11 cellular contexts compared by ENCODE assay signal in genomic region chr11:119780264-119780953, GRCh38.
"Had no signal": no experiment of that assay in that cellular context is flagged by ENCODE, and none has a peak within 500 bp of the region (broad histone marks: within the 10 kb centered on the region; RNA-seq: fewer than 3 reads in every experiment).

No MANE protein-coding gene starts in this region.

- H3K9me3 ChIP-seq: ovary had no signal

- ATAC-seq: esophagus mucosa; left lung; stimulated activated effector memory CD8-positive, alpha-beta T cell treated with anti-CD3 and anti-CD28 coated beads, Interleukin-12 subunit alpha, Interleukin-12 subunit beta, amount 100 ng/mL, for 72 hours had no signal

- H3K27me3 ChIP-seq: ovary had no signal

- H3K4me3 ChIP-seq: left lung, ovary, tibial nerve had no signal

- H3K27ac ChIP-seq: left lung, ovary had no signal

- H3K4me3 Mint-ChIP-seq: stimulated activated effector memory CD8-positive, alpha-beta T cell treated with anti-CD3 and anti-CD28 coated beads, Interleukin-12 subunit alpha, Interleukin-12 subunit beta, amount 100 ng/mL, for 72 hours; T-helper 1 cell treated with Interleukin-12 subunit alpha and Interleukin-12 subunit beta and Interleukin-4 antibody, amounts not matched to agents 30 μg/mL and 1 μg/mL, for 36 hours had no signal

- DNase-seq: activated CD4-positive, CD25-positive, alpha-beta regulatory T cell; activated naive CD4-positive, alpha-beta T cell treated with anti-CD3 and anti-CD28 coated beads, Interleukin-2, amount 50 U/mL, for 16 hours; activated T-cell treated with anti-CD3 and anti-CD28 coated beads, Interleukin-2, amount 50 U/mL, for 1 hour; cerebellar nuclear complex; small intestine had no signal

- H3K9me3 Mint-ChIP-seq: stimulated activated effector memory CD8-positive, alpha-beta T cell treated with anti-CD3 and anti-CD28 coated beads, Interleukin-12 subunit alpha, Interleukin-12 subunit beta, amount 100 ng/mL, for 72 hours; T-helper 1 cell treated with Interleukin-12 subunit alpha and Interleukin-12 subunit beta and Interleukin-4 antibody, amounts not matched to agents 30 μg/mL and 1 μg/mL, for 36 hours had no signal

- H3K4me1 Mint-ChIP-seq: stimulated activated effector memory CD8-positive, alpha-beta T cell treated with anti-CD3 and anti-CD28 coated beads, Interleukin-12 subunit alpha, Interleukin-12 subunit beta, amount 100 ng/mL, for 72 hours had no signal

- H3K27ac Mint-ChIP-seq: stimulated activated effector memory CD8-positive, alpha-beta T cell treated with anti-CD3 and anti-CD28 coated beads, Interleukin-12 subunit alpha, Interleukin-12 subunit beta, amount 100 ng/mL, for 72 hours; T-helper 1 cell treated with Interleukin-12 subunit alpha and Interleukin-12 subunit beta and Interleukin-4 antibody, amounts not matched to agents 30 μg/mL and 1 μg/mL, for 36 hours had no signal

- H3K36me3 ChIP-seq: left lung, ovary, tibial nerve had no signal

- H3K36me3 Mint-ChIP-seq: stimulated activated effector memory CD8-positive, alpha-beta T cell treated with anti-CD3 and anti-CD28 coated beads, Interleukin-12 subunit alpha, Interleukin-12 subunit beta, amount 100 ng/mL, for 72 hours had no signal

- H3K4me1 ChIP-seq: left lung had no signal
